16 cellular contexts compared by ENCODE assay signal in genomic region chr2:203396667-203397066, GRCh38.
A peak's percentile ranks its signal among the peaks of the same experiment; 100 is the strongest.
DNase-seq lines count a peak whose midpoint lies in the region; ATAC-seq and TF ChIP-seq lines count a peak whose summit lies in the region.
"Had no signal": no experiment of that assay in that cellular context is flagged by ENCODE, and none has a peak within 500 bp of the region (broad histone marks: within the 10 kb centered on the region; RNA-seq: fewer than 3 reads in every experiment).

No MANE protein-coding gene starts in this region.

- CTCF ChIA-PET in RWPE1 (lab: Yijun Ruan, JAX), result no interaction called here

- H3K27me3 Mint-ChIP-seq in type B pancreatic cell, result no peaks in the 10 kb centered on the region

- no peak overlapping the region for H3K4me3 Mint-ChIP-seq in type B pancreatic cell

- H3K4me1 Mint-ChIP-seq in type B pancreatic cell (ENCODE audit: unreplicated experiment), result no peaks in the 10 kb centered on the region

- POLR2A ChIA-PET in RWPE1 (lab: Yijun Ruan, JAX; ENCODE audit: low non-redundant PET), result no interaction called here

- TF ChIP-seq CTCF in heart right ventricle (IDR thresholded peaks at IDR 0.05) (peak in 7 of 9 donors; percentile 14 to 43 (median 28)), RWPE1 (conservative IDR thresholded peaks at IDR 0.05; ENCODE audit: low read depth) (0 out of 2 replicates have a peak, but pooled peaks have one; percentile 5), fibroblast of the aortic adventitia (IDR thresholded peaks at IDR 0.05; ENCODE audit: insufficient read depth, low read length) (peak; percentile 27), type B pancreatic cell (conservative IDR thresholded peaks at IDR 0.05) (peak; percentile 53)

- H3K27ac ChIP-seq in heart right ventricle (no peak overlapping the region), RWPE1 (no peak overlapping the region)
- H3K27ac ChIP-seq: BLaER1 treated with 17β-estradiol and CSF1 and Interleukin-3, amounts not matched to agents 10 nM and 100 nM; PC-9; vagina had no signal

- 35 to 58% methylated on average over 1 of the region's 1 CpG for WGBS in heart right ventricle, 2 donors

- no peaks in the 10 kb centered on the region for H3K9me3 ChIP-seq in heart right ventricle
- H3K9me3 ChIP-seq: vagina had no signal

- no peaks in the 10 kb centered on the region for H3K27me3 ChIP-seq in heart right ventricle
- H3K27me3 ChIP-seq: BLaER1 treated with 17β-estradiol and CSF1 and Interleukin-3, amounts not matched to agents 10 nM and 100 nM; vagina had no signal

- H3K4me3 ChIP-seq in heart right ventricle (no peak overlapping the region), fibroblast of the aortic adventitia (ENCODE audit: low read depth, low read length) (no peak overlapping the region)
- H3K4me3 ChIP-seq: BLaER1 treated with 17β-estradiol and CSF1 and Interleukin-3, amounts not matched to agents 10 nM and 100 nM; lung; PC-9; vagina had no signal

- H3K4me1 ChIP-seq in heart right ventricle, result peaks cover 0 to 7% (median 0%) of the 10 kb centered on the region in 9 donors
- H3K4me1 ChIP-seq: BLaER1 treated with 17β-estradiol and CSF1 and Interleukin-3, amounts not matched to agents 10 nM and 100 nM; vagina had no signal

- peaks cover 4% of the 10 kb centered on the region for H3K9me3 Mint-ChIP-seq in type B pancreatic cell

- no peak overlapping the region for H3K27ac Mint-ChIP-seq in type B pancreatic cell

- DNase-seq in heart right ventricle (no peak), Right ventricle myocardium inferior (ENCODE audit: missing footprints) (no peak), RWPE1 (ENCODE audit: low spot score) (no peak), fibroblast of the aortic adventitia (ENCODE audit: low read depth) (no peak), type B pancreatic cell (ENCODE audit: extremely low spot score, unreplicated experiment) (no peak), NCI-H1694 (lab: John Stamatoyannopoulos, UW) (no peak), T-helper 9 cell (no peak), medulla oblongata (ENCODE audit: extremely low spot score) (no peak)
- DNase-seq: activated CD4-positive, alpha-beta T cell treated with anti-CD3 and anti-CD28 coated beads for 1 hour; activated naive CD4-positive, alpha-beta T cell treated with anti-CD3 and anti-CD28 coated beads, Interleukin-2, amount 50 U/mL, for 16 hours; NCI-H1417 treated with DMSO at 0.1 percent for 48 hours; PC-9; retina had no signal

- H3K36me3 ChIP-seq in heart right ventricle, result peaks cover 0 to 74% (median 3%) of the 10 kb centered on the region in 9 donors

- ATAC-seq in heart right ventricle, result peak in 2 of 8 donors; percentile 33 to 42
- no peak for ATAC-seq in Right ventricle myocardium inferior

- H3K36me3 Mint-ChIP-seq in type B pancreatic cell, result peaks cover 44% of the 10 kb centered on the region

- intact Hi-C loops in heart right ventricle (cut with DNase I), result loop anchor here in 1 of 10 donors (5.0 kb wide), 1 partner anchor 69 kb away; the partner anchor contains the start of gene ABI2
- intact Hi-C loops in Right ventricle myocardium inferior (cut with DNase I), result no loop called here
